ENCODE assay signal across 13 cellular contexts in genomic region chr6:14635195-14635594, GRCh38.
DNase-seq lines count a peak whose midpoint lies in the region; ATAC-seq, FAIRE-seq and TF ChIP-seq lines count a peak whose summit lies in the region.
"Had no signal": no experiment of that assay in that cellular context is flagged by ENCODE, and none has a peak within 500 bp of the region (broad histone marks: within the 10 kb centered on the region; RNA-seq: fewer than 3 reads in every experiment).

No MANE protein-coding gene starts in this region.

- H3K4me2 ChIP-seq in HCT116 (ENCODE audit: low read length) = 0 out of 2 replicates have a peak overlapping the region, but pooled peaks have one; percentile 4

- POLR2A ChIA-PET in HCT116 (lab: Charles Lee) = no interaction called here

- ATAC-seq in HCT116 = no peak
- peak; percentile 78 for ATAC-seq in stimulated activated effector memory CD8-positive, alpha-beta T cell treated with anti-CD3 and anti-CD28 coated beads, Interleukin-12 subunit alpha, Interleukin-12 subunit beta, amount 100 ng/mL, for 72 hours
- ATAC-seq: sciatic nerve had no signal

- H3K27ac ChIP-seq in HCT116 (ENCODE audit: low read depth, low read length) = no peak overlapping the region

- H3K9ac ChIP-seq in HCT116 (ENCODE audit: low read length) = no peak overlapping the region

- no peaks in the 10 kb centered on the region for H3K9me3 Mint-ChIP-seq in stimulated activated effector memory CD8-positive, alpha-beta T cell treated with anti-CD3 and anti-CD28 coated beads, Interleukin-12 subunit alpha, Interleukin-12 subunit beta, amount 100 ng/mL, for 72 hours
- H3K9me3 Mint-ChIP-seq: mesothelial cell of epicardium had no signal

- no peaks in the 10 kb centered on the region for H3K79me2 ChIP-seq in HCT116 (ENCODE audit: insufficient read depth, low read length)

- intact Hi-C loops in HCT116 (cut with micrococcal nuclease) = no loop called here

- H3K27ac Mint-ChIP-seq in stimulated activated effector memory CD8-positive, alpha-beta T cell treated with anti-CD3 and anti-CD28 coated beads, Interleukin-12 subunit alpha, Interleukin-12 subunit beta, amount 100 ng/mL, for 72 hours = peak overlapping the region; percentile 61
- H3K27ac Mint-ChIP-seq: mesothelial cell of epicardium had no signal

- H3K36me3 ChIP-seq in HCT116 (ENCODE audit: control insufficient read depth in 1 of 2, insufficient read depth in 2 of 2, low read length in 2 of 2) (no peaks in the 10 kb centered on the region), bronchial epithelial cell (ENCODE audit: control insufficient read depth, insufficient read depth, low read length) (no peaks in the 10 kb centered on the region)

- no peaks in the 10 kb centered on the region for H3K9me3 ChIP-seq in HCT116 (ENCODE audit: control insufficient read depth in 1 of 2, insufficient read depth in 1 of 2, low read depth in 1 of 2, low read length in 2 of 2)

- TF ChIP-seq POLR2A in HCT116 (IDR thresholded peaks at IDR 0.05; ENCODE audit: borderline replicate concordance, extremely low read depth, insufficient read depth, insufficient read length) = no peak

- DNase-seq in HCT116 (ENCODE audit: low read depth, low spot score) = no peak
- peak; percentile 48 for DNase-seq in activated CD4-positive, alpha-beta T cell treated with anti-CD3 and anti-CD28 coated beads for 48 hours
- peak; percentile 33 for DNase-seq in bronchial epithelial cell (ENCODE audit: low read depth)
- peak in 1 of 2 donors; percentile 18 for DNase-seq in stimulated activated effector memory CD8-positive, alpha-beta T cell treated with anti-CD3 and anti-CD28 coated beads, Interleukin-12 subunit alpha, Interleukin-12 subunit beta, amount 100 ng/mL, for 72 hours (ENCODE audit: low spot score in 2 of 2)
- no peak for DNase-seq in NCI-H748 treated with DMSO at 0.1 percent for 48 hours (lab: John Stamatoyannopoulos, UW)
- DNase-seq in D721Med (ENCODE audit: insufficient read length, low spot score) = no peak
- DNase-seq in RCC 7860 (ENCODE audit: low spot score) = no peak
- DNase-seq: cortex of kidney, EL, head of caudate nucleus, SHP77 treated with DMSO at 0.1 percent for 48 hours had no signal

- TF ChIP-seq CTCF in HCT116 (IDR thresholded peaks at IDR 0.05 in 2 of 3, conservative IDR thresholded peaks at IDR 0.05 in 1 of 3; ENCODE audit: borderline replicate concordance in 1 of 3, insufficient read depth in 1 of 3, low read depth in 2 of 3, low read length in 2 of 3) (no peak), bronchial epithelial cell (IDR thresholded peaks at IDR 0.05; ENCODE audit: insufficient read depth, low read length, severe bottlenecking) (no peak), D721Med (IDR thresholded peaks at IDR 0.05; ENCODE audit: insufficient read depth, missing control alignments) (no peak)

- peaks cover 0 to 14% of the 10 kb centered on the region in 2 experiments; a peak in 2 of 4 replicates for H3K4me1 ChIP-seq in HCT116 (ENCODE audit: control insufficient read depth in 1 of 2, insufficient read depth in 2 of 2, low read length in 2 of 2)

- H3K4me3 Mint-ChIP-seq in stimulated activated effector memory CD8-positive, alpha-beta T cell treated with anti-CD3 and anti-CD28 coated beads, Interleukin-12 subunit alpha, Interleukin-12 subunit beta, amount 100 ng/mL, for 72 hours = peak overlapping the region; percentile 64
- H3K4me3 Mint-ChIP-seq: mesothelial cell of epicardium had no signal

- BruUV-seq in HCT116 (replicated peaks; lab: Mats Ljungman, UMichigan) = no TSS peak

- CTCF ChIA-PET in HCT116 (lab: Charles Lee) = no interaction called here

- H3K4me1 Mint-ChIP-seq in stimulated activated effector memory CD8-positive, alpha-beta T cell treated with anti-CD3 and anti-CD28 coated beads, Interleukin-12 subunit alpha, Interleukin-12 subunit beta, amount 100 ng/mL, for 72 hours = peaks cover 60% of the 10 kb centered on the region

- H2AFZ ChIP-seq in HCT116 (ENCODE audit: low read depth, low read length, poor library complexity, severe bottlenecking) = peak overlapping the region; percentile 37

- FAIRE-seq in bronchial epithelial cell (lab: Jason Lieb, UNC) (no peak), D721Med (lab: Jason Lieb, UNC) (no peak), RCC 7860 (lab: Jason Lieb, UNC) (no peak)

- H3K9me2 ChIP-seq in HCT116 (ENCODE audit: insufficient read depth) = no peaks in the 10 kb centered on the region

- peaks cover 10% of the 10 kb centered on the region for H3K36me3 Mint-ChIP-seq in stimulated activated effector memory CD8-positive, alpha-beta T cell treated with anti-CD3 and anti-CD28 coated beads, Interleukin-12 subunit alpha, Interleukin-12 subunit beta, amount 100 ng/mL, for 72 hours
- H3K36me3 Mint-ChIP-seq: mesothelial cell of epicardium had no signal

- H4K20me1 ChIP-seq in HCT116 (ENCODE audit: insufficient read depth) = no peaks in the 10 kb centered on the region

- no peaks in the 10 kb centered on the region for H3K27me3 ChIP-seq in HCT116 (ENCODE audit: insufficient read depth, low read length)
- H3K27me3 ChIP-seq in bronchial epithelial cell (ENCODE audit: control insufficient read depth, insufficient read depth, low read length) = no peaks in the 10 kb centered on the region

- H3K4me3 ChIP-seq in HCT116 (replicated peaks in 1 of 2; ENCODE audit: low read depth in 1 of 2, low read length in 2 of 2) (no peak overlapping the region), bronchial epithelial cell (ENCODE audit: low read depth, low read length) (no peak overlapping the region)

- TF ChIP-seq RAD21 in HCT116 (IDR thresholded peaks at IDR 0.05; ENCODE audit: low read depth) = no peak

- RAD21 ChIA-PET in HCT116 (lab: Charles Lee; ENCODE audit: low non-redundant PET in 1 of 2, low total read pairs in 2 of 2, uncharacterized antibody in 2 of 2, unreplicated experiment in 2 of 2) = interaction anchor here in 1 of 2 experiments (0.7 kb wide), 1 partner anchor 26 kb away, joined by 5 read pairs; no protein-coding TSS in a partner anchor

TF ChIP-seq in HCT116, 20 proteins besides CTCF, POLR2A, EP300 and RAD21:
- no peak for TF ChIP-seq POLR2AphosphoS5 (IDR thresholded peaks at IDR 0.05; ENCODE audit: low read depth, low read length)
- TF ChIP-seq CBX3 (IDR thresholded peaks at IDR 0.05; ENCODE audit: low read depth) = no peak
- TF ChIP-seq ELF1 (IDR thresholded peaks at IDR 0.05; ENCODE audit: borderline replicate concordance, low read depth) = no peak
- TF ChIP-seq, protein P1, sequence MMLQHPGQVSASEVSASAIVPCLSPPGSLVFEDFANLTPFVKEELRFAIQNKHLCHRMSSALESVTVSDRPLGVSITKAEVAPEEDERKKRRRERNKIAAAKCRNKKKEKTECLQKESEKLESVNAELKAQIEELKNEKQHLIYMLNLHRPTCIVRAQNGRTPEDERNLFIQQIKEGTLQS (IDR thresholded peaks at IDR 0.05) = no peak
- TF ChIP-seq SRF (IDR thresholded peaks at IDR 0.05; ENCODE audit: low read depth) = no peak
- TF ChIP-seq SIN3A (IDR thresholded peaks at IDR 0.05; ENCODE audit: low read depth) = no peak
- TF ChIP-seq EGR1 (IDR thresholded peaks at IDR 0.05; ENCODE audit: low read depth) = no peak
- TF ChIP-seq MAX (IDR thresholded peaks at IDR 0.05) = no peak

Comparison
In these comparisons a context has a peak if more than half of its experiments do, and no peak if none do; other contexts are left out.
1. DNase-seq: peak in activated CD4-positive, alpha-beta T cell treated with anti-CD3 and anti-CD28 coated beads for 48 hours (single experiment) and bronchial epithelial cell (single experiment); none in HCT116 (single experiment), NCI-H748 treated with DMSO at 0.1 percent for 48 hours (single experiment), D721Med (single experiment) and RCC 7860 (single experiment).